2 cellular contexts compared by ENCODE assay signal in the genomic region with DNA sequence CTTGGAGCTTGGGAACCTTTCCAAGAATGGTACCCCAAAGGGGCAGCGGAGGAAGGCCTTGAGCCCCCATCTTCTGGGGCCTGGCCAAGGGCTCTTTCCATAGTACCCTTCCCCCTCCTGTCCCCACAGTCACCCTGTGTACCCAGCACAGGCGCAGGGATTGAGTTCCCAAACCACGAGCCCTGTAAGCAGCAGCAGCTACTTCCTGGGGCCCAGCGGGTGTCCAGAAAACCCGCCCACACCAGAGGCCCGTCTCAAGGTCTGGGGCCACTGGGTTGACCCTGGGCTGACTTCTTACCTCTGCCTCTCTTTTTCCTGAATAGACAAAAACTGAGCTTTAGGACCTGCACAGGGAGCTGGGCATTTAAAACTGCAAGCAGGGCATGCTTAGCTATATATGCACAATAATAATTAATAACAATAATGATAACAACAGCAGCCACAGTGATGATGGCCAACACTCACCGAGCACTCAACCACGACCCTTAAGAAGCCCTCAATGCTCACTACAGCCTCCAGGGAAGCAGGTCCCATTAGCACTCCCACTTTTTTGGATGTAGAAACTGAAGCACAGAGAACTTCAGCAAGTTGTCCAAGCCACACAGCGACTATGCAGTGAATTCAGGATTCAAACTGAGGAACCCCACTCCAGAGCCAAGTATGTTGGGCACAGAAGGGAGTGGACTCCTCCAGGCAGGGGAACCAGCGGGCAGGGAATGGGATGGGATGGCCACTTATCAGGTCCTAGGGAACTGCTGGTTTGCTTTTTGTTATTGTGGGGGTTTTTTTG.
A peak's percentile ranks its signal among the peaks of the same experiment; 100 is the strongest.
TF ChIP-seq lines count a peak whose summit lies in the region.

No MANE protein-coding gene starts in this region.

TF ChIP-seq in HEK293, 187 proteins besides CTCF, POLR2A, EP300 and RAD21 (continued from another document and continues in another):
- TF ChIP-seq ZBTB8A (tag by site-specific recombination; IDR thresholded peaks at IDR 0.05) = 0 out of 2 replicates have a peak, but pooled peaks have one; percentile 27
- TF ChIP-seq, protein P1, sequence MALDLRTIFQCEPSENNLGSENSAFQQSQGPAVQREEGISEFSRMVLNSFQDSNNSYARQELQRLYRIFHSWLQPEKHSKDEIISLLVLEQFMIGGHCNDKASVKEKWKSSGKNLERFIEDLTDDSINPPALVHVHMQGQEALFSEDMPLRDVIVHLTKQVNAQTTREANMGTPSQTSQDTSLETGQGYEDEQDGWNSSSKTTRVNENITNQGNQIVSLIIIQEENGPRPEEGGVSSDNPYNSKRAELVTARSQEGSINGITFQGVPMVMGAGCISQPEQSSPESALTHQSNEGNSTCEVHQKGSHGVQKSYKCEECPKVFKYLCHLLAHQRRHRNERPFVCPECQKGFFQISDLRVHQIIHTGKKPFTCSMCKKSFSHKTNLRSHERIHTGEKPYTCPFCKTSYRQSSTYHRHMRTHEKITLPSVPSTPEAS (tag by site-specific recombination; IDR thresholded peaks at IDR 0.05) = no peak
- TF ChIP-seq, protein P2, sequence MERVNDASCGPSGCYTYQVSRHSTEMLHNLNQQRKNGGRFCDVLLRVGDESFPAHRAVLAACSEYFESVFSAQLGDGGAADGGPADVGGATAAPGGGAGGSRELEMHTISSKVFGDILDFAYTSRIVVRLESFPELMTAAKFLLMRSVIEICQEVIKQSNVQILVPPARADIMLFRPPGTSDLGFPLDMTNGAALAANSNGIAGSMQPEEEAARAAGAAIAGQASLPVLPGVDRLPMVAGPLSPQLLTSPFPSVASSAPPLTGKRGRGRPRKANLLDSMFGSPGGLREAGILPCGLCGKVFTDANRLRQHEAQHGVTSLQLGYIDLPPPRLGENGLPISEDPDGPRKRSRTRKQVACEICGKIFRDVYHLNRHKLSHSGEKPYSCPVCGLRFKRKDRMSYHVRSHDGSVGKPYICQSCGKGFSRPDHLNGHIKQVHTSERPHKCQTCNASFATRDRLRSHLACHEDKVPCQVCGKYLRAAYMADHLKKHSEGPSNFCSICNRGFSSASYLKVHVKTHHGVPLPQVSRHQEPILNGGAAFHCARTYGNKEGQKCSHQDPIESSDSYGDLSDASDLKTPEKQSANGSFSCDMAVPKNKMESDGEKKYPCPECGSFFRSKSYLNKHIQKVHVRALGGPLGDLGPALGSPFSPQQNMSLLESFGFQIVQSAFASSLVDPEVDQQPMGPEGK (tag by site-specific recombination; IDR thresholded peaks at IDR 0.05) = no peak
- no peak for TF ChIP-seq TCF7L2 (IDR thresholded peaks at IDR 0.05; ENCODE audit: borderline replicate concordance, low read depth, low read length)
- TF ChIP-seq ZBTB20 (tag by site-specific recombination; IDR thresholded peaks at IDR 0.05) = 0 out of 2 replicates have a peak, but pooled peaks have one; percentile 30
- peak; percentile 19; the same call in 1 of the 2 replicates for TF ChIP-seq ZNF394 (tag by site-specific recombination; IDR thresholded peaks at IDR 0.05; ENCODE audit: borderline replicate concordance)
- TF ChIP-seq ZNF792 (tag by site-specific recombination; IDR thresholded peaks at IDR 0.05) = no peak
- TF ChIP-seq ZIC2 (tag by site-specific recombination; IDR thresholded peaks at IDR 0.05) = 0 out of 2 replicates have a peak, but pooled peaks have one; percentile 15
- TF ChIP-seq ZNF423 (tag by site-specific recombination; IDR thresholded peaks at IDR 0.05) = no peak
- TF ChIP-seq IKZF3 (tag by site-specific recombination; IDR thresholded peaks at IDR 0.05) = 0 out of 2 replicates have a peak, but pooled peaks have one; percentile 32
- TF ChIP-seq, protein P3, sequence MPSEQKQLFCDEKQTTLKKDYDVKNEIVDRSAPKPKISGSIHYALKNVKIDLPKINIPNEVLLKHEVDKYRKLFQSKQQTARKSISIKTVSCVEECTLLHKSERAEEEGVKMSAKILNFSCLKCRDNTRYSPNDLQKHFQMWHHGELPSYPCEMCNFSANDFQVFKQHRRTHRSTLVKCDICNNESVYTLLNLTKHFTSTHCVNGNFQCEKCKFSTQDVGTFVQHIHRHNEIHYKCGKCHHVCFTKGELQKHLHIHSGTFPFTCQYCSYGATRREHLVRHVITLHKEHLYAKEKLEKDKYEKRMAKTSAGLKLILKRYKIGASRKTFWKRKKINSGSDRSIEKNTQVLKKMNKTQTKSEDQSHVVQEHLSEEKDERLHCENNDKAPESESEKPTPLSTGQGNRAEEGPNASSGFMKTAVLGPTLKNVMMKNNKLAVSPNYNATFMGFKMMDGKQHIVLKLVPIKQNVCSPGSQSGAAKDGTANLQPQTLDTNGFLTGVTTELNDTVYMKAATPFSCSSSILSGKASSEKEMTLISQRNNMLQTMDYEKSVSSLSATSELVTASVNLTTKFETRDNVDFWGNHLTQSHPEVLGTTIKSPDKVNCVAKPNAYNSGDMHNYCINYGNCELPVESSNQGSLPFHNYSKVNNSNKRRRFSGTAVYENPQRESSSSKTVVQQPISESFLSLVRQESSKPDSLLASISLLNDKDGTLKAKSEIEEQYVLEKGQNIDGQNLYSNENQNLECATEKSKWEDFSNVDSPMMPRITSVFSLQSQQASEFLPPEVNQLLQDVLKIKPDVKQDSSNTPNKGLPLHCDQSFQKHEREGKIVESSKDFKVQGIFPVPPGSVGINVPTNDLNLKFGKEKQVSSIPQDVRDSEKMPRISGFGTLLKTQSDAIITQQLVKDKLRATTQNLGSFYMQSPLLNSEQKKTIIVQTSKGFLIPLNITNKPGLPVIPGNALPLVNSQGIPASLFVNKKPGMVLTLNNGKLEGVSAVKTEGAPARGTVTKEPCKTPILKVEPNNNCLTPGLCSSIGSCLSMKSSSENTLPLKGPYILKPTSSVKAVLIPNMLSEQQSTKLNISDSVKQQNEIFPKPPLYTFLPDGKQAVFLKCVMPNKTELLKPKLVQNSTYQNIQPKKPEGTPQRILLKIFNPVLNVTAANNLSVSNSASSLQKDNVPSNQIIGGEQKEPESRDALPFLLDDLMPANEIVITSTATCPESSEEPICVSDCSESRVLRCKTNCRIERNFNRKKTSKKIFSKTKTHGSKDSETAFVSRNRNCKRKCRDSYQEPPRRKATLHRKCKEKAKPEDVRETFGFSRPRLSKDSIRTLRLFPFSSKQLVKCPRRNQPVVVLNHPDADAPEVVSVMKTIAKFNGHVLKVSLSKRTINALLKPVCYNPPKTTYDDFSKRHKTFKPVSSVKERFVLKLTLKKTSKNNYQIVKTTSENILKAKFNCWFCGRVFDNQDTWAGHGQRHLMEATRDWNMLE (tag by site-specific recombination; conservative IDR thresholded peaks at IDR 0.05; ENCODE audit: low read depth) = no peak
- TF ChIP-seq ZFHX2 (tag by site-specific recombination; conservative IDR thresholded peaks at IDR 0.05) = 0 out of 2 replicates have a peak, but pooled peaks have one; percentile 10
- no peak for TF ChIP-seq ZNF701 (tag by site-specific recombination; IDR thresholded peaks at IDR 0.05)

TF ChIP-seq in WTC11, 78 proteins besides CTCF, POLR2A, EP300 and RAD21:
- TF ChIP-seq, protein P4, sequence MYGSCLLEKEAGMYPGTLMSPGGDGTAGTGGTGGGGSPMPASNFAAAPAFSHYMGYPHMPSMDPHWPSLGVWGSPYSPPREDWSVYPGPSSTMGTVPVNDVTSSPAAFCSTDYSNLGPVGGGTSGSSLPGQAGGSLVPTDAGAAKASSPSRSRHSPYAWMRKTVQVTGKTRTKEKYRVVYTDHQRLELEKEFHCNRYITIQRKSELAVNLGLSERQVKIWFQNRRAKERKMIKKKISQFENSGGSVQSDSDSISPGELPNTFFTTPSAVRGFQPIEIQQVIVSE (CRISPR knock-in tag; IDR thresholded peaks at IDR 0.05; ENCODE audit: borderline replicate concordance) = no peak
- TF ChIP-seq, protein P5, sequence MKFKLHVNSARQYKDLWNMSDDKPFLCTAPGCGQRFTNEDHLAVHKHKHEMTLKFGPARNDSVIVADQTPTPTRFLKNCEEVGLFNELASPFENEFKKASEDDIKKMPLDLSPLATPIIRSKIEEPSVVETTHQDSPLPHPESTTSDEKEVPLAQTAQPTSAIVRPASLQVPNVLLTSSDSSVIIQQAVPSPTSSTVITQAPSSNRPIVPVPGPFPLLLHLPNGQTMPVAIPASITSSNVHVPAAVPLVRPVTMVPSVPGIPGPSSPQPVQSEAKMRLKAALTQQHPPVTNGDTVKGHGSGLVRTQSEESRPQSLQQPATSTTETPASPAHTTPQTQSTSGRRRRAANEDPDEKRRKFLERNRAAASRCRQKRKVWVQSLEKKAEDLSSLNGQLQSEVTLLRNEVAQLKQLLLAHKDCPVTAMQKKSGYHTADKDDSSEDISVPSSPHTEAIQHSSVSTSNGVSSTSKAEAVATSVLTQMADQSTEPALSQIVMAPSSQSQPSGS (CRISPR knock-in tag; IDR thresholded peaks at IDR 0.05; ENCODE audit: borderline replicate concordance, low read depth) = no peak
- TF ChIP-seq ESRRA (CRISPR knock-in tag; IDR thresholded peaks at IDR 0.05; ENCODE audit: borderline replicate concordance) = no peak
TF ChIP-seq in WTC11: peak in this region for 0.
